In genomic region chr12:52879394-52880351, GRCh38 we compare ENCODE assay signal across 1 cellular context.
TF ChIP-seq lines count a peak whose summit lies in the region.

No MANE protein-coding gene starts in this region.

TF ChIP-seq in K562, 482 proteins besides CTCF, POLR2A, EP300 and RAD21 (continued from another document and continues in another):
- no peak for TF ChIP-seq ZNF655 (CRISPR knock-in tag; IDR thresholded peaks at IDR 0.05)
- TF ChIP-seq HINFP (tag; conservative IDR thresholded peaks at IDR 0.05; ENCODE audit: low read depth) = no peak
- no peak for TF ChIP-seq PRPF4 (IDR thresholded peaks at IDR 0.05; ENCODE audit: insufficient read depth, low read depth, low read length, poor library complexity, severe bottlenecking)
- no peak for TF ChIP-seq MBD2 (IDR thresholded peaks at IDR 0.05; ENCODE audit: borderline replicate concordance, low read depth)
- peak; percentile 11; the same call in 1 of the 2 replicates for TF ChIP-seq KLF16 (IDR thresholded peaks at IDR 0.05)
- TF ChIP-seq FOSL1 (tag; conservative IDR thresholded peaks at IDR 0.05) = peak; percentile 54
- TF ChIP-seq RBM22 (IDR thresholded peaks at IDR 0.05; ENCODE audit: low read depth, low read length, poor library complexity, severe bottlenecking) = no peak
- TF ChIP-seq HDAC6 (IDR thresholded peaks at IDR 0.05; ENCODE audit: low read depth, low read length) = no peak
- TF ChIP-seq, protein P1, sequence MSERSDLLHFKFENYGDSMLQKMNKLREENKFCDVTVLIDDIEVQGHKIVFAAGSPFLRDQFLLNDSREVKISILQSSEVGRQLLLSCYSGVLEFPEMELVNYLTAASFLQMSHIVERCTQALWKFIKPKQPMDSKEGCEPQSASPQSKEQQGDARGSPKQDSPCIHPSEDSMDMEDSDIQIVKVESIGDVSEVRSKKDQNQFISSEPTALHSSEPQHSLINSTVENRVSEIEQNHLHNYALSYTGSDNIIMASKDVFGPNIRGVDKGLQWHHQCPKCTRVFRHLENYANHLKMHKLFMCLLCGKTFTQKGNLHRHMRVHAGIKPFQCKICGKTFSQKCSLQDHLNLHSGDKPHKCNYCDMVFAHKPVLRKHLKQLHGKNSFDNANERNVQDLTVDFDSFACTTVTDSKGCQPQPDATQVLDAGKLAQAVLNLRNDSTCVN (CRISPR knock-in tag; IDR thresholded peaks at IDR 0.05) = peak; percentile 61; the same call in 1 of the 2 replicates
- no peak for TF ChIP-seq SMARCA5 (IDR thresholded peaks at IDR 0.05)
- TF ChIP-seq, protein P2, sequence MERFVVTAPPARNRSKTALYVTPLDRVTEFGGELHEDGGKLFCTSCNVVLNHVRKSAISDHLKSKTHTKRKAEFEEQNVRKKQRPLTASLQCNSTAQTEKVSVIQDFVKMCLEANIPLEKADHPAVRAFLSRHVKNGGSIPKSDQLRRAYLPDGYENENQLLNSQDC (CRISPR knock-in tag; IDR thresholded peaks at IDR 0.05) = no peak
- TF ChIP-seq SRSF9 (IDR thresholded peaks at IDR 0.05; ENCODE audit: borderline replicate concordance, low read depth, low read length) = no peak
- peak; percentile 82; the same call in 1 of the 2 replicates for TF ChIP-seq ARID3B (CRISPR knock-in tag; IDR thresholded peaks at IDR 0.05; ENCODE audit: borderline replicate concordance)
- no peak for TF ChIP-seq SMAD3 (CRISPR knock-in tag; conservative IDR thresholded peaks at IDR 0.05)
- TF ChIP-seq HDAC2 (IDR thresholded peaks at IDR 0.05) = 0 out of 2 replicates have a peak, but pooled peaks have one; percentile 8
- TF ChIP-seq ETV6 (IDR thresholded peaks at IDR 0.05; ENCODE audit: borderline replicate concordance in 1 of 2, low read depth in 2 of 2, low read length in 1 of 2) = no peak
- TF ChIP-seq ETV6 (CRISPR knock-in tag; IDR thresholded peaks at IDR 0.05; ENCODE audit: borderline replicate concordance) = no peak
- TF ChIP-seq, protein P3, sequence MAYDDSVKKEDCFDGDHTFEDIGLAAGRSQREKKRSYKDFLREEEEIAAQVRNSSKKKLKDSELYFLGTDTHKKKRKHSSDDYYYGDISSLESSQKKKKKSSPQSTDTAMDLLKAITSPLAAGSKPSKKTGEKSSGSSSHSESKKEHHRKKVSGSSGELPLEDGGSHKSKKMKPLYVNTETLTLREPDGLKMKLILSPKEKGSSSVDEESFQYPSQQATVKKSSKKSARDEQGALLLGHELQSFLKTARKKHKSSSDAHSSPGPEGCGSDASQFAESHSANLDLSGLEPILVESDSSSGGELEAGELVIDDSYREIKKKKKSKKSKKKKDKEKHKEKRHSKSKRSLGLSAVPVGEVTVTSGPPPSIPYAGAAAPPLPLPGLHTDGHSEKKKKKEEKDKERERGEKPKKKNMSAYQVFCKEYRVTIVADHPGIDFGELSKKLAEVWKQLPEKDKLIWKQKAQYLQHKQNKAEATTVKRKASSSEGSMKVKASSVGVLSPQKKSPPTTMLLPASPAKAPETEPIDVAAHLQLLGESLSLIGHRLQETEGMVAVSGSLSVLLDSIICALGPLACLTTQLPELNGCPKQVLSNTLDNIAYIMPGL (CRISPR knock-in tag; IDR thresholded peaks at IDR 0.05) = peak; percentile 86
- peak; percentile 83; the same call in 1 of the 2 replicates for TF ChIP-seq SAFB (IDR thresholded peaks at IDR 0.05; ENCODE audit: borderline replicate concordance, low read depth, low read length)
- TF ChIP-seq ZBTB17 (CRISPR knock-in tag; IDR thresholded peaks at IDR 0.05) = peak; percentile 47; the same call in 1 of the 2 replicates
- TF ChIP-seq BHLHE40 (IDR thresholded peaks at IDR 0.05; ENCODE audit: low read length) = peak; percentile 90
- peak in 1 of 2 experiments; percentile 67; a peak in 2 of 4 replicates for TF ChIP-seq HDAC1 (IDR thresholded peaks at IDR 0.05)
- 0 out of 2 replicates have a peak, but pooled peaks have one; percentile 25 for TF ChIP-seq RNF2 (IDR thresholded peaks at IDR 0.05)
- TF ChIP-seq POLR3G (IDR thresholded peaks at IDR 0.05; ENCODE audit: extremely low read depth, insufficient read length, insufficient replicate concordance) = no peak
- TF ChIP-seq NCOR1 (IDR thresholded peaks at IDR 0.05) = no peak
- TF ChIP-seq HOXB6 (CRISPR knock-in tag; IDR thresholded peaks at IDR 0.05; ENCODE audit: borderline replicate concordance) = no peak
- TF ChIP-seq ZFX (CRISPR knock-in tag; IDR thresholded peaks at IDR 0.05) = peak; percentile 87
- TF ChIP-seq ZNF707 (CRISPR knock-in tag; conservative IDR thresholded peaks at IDR 0.05) = 0 out of 2 replicates have a peak, but pooled peaks have one; percentile 18
- TF ChIP-seq NEUROD1 (IDR thresholded peaks at IDR 0.05; ENCODE audit: borderline replicate concordance, low read depth, low read length, partially characterized antibody) = no peak
- no peak for TF ChIP-seq ZNF695 (CRISPR knock-in tag; IDR thresholded peaks at IDR 0.05)
- TF ChIP-seq ATF1 (CRISPR knock-in tag; IDR thresholded peaks at IDR 0.05) = no peak
- TF ChIP-seq ATF1 (tag; IDR thresholded peaks at IDR 0.05) = peak; percentile 39; the same call in 1 of the 2 replicates
- TF ChIP-seq CHD2 (IDR thresholded peaks at IDR 0.05; ENCODE audit: low read depth, low read length) = peak; percentile 57; the same call in 1 of the 2 replicates
- no peak for TF ChIP-seq MECOM (CRISPR knock-in tag; IDR thresholded peaks at IDR 0.05)
- TF ChIP-seq ZC3H4 (CRISPR knock-in tag; IDR thresholded peaks at IDR 0.05; ENCODE audit: borderline replicate concordance) = no peak
- no peak for TF ChIP-seq ZFP36 (IDR thresholded peaks at IDR 0.05; ENCODE audit: low read depth, low read length, partially characterized antibody)
- no peak for TF ChIP-seq NFRKB (IDR thresholded peaks at IDR 0.05; ENCODE audit: low read depth)
- TF ChIP-seq RUNX1 (IDR thresholded peaks at IDR 0.05; ENCODE audit: low read depth) = no peak
- TF ChIP-seq LARP7 (IDR thresholded peaks at IDR 0.05) = no peak
- no peak for TF ChIP-seq ZNF282 (CRISPR knock-in tag; IDR thresholded peaks at IDR 0.05)
- no peak for TF ChIP-seq ZEB2 (IDR thresholded peaks at IDR 0.05)
- TF ChIP-seq MGA (IDR thresholded peaks at IDR 0.05) = peak; percentile 89
- TF ChIP-seq ZNF583 (CRISPR knock-in tag; IDR thresholded peaks at IDR 0.05) = peak; percentile 45; the same call in 1 of the 2 replicates
- no peak for TF ChIP-seq TAF9B (IDR thresholded peaks at IDR 0.05; ENCODE audit: partially characterized antibody)
- peak; percentile 64; the same call in 1 of the 2 replicates for TF ChIP-seq CC2D1A (IDR thresholded peaks at IDR 0.05)
- TF ChIP-seq ZNF449 (CRISPR knock-in tag; IDR thresholded peaks at IDR 0.05) = no peak
